Comparison of ENCODE assay signal across 19 cellular contexts in the genomic region with DNA sequence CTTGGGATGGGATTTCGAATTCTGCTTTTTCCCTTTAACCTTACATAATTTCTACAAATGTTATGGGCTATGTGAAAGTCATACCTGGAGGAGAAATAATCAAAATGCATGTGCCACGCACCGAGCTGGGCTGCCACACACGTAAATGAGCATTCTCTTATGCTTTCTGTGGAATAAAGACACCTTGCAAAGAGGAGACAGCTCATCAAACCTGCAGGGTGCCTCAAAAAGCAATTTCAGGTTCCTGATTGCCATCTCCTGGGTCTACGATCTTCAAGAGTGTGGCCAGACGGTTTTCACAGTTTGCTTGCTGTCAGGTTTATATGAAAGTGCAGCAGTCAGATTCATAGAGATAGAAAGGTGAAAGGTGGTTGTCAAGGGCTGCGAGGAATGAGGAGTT.
"Had no signal": no experiment of that assay in that cellular context is flagged by ENCODE, and none has a peak within 500 bp of the region (broad histone marks: within the 10 kb centered on the region; RNA-seq: fewer than 3 reads in every experiment).

No MANE protein-coding gene starts in this region.

- H3K4me2 ChIP-seq: neural progenitor cell had no signal

- ATAC-seq: WTC11 had no signal

- H3K36me3 ChIP-seq: neural progenitor cell, prostate gland, right atrium auricular region had no signal

- H3K9ac ChIP-seq: neural progenitor cell had no signal

- H3K9me3 ChIP-seq: esophagus muscularis mucosa, heart right ventricle, left lung, prostate gland, right atrium auricular region, testis had no signal

- DNase-seq: activated CD4-positive, alpha-beta T cell treated with anti-CD3 and anti-CD28 coated beads for 48 hours; activated CD8-positive, alpha-beta T cell treated with anti-CD3 and anti-CD28 coated beads for 36 hours; activated effector memory CD4-positive, alpha-beta T cell treated with Interleukin-2 at 50 U/mL for 16 hours; activated naive CD4-positive, alpha-beta T cell treated with anti-CD3 and anti-CD28 coated beads, Interleukin-2, amount 10 ng/mL, durations not matched to agents 7 days and 5 days; activated naive CD8-positive, alpha-beta T cell treated with anti-CD3 and anti-CD28 coated beads, Interleukin-2, amount 50 U/mL, for 24 hours; activated T-cell treated with anti-CD3 and anti-CD28 coated beads, Interleukin-2, amount 50 U/mL, for 48 hours; brain microvascular endothelial cell; cortex of kidney; heart right ventricle; left lung; naive B cell; small intestine; stimulated activated CD4-positive, alpha-beta T cell treated with anti-CD3 and anti-CD28 coated beads, Interleukin-4, amount 100 ng/mL, for 1 hour; testis had no signal

- H3K27ac ChIP-seq: brain microvascular endothelial cell, esophagus muscularis mucosa, heart right ventricle, left lung, neural progenitor cell, prostate gland, right atrium auricular region, testis had no signal

- H2AFZ ChIP-seq: neural progenitor cell had no signal

- H3K4me1 ChIP-seq: neural progenitor cell, prostate gland had no signal

- H3K4me3 ChIP-seq: esophagus muscularis mucosa, heart right ventricle, left lung, neural progenitor cell, prostate gland, right atrium auricular region, testis had no signal

- H3K27me3 ChIP-seq: brain microvascular endothelial cell, heart right ventricle, left lung, neural progenitor cell, right atrium auricular region, testis had no signal

- FAIRE-seq: small intestine had no signal
